In genomic region chr20:44083220-44083933, GRCh38 we compare ENCODE assay signal across 14 cellular contexts.
A peak's percentile ranks its signal among the peaks of the same experiment; 100 is the strongest.
DNase-seq lines count a peak whose midpoint lies in the region; ATAC-seq, FAIRE-seq and TF ChIP-seq lines count a peak whose summit lies in the region.
"Had no signal": no experiment of that assay in that cellular context is flagged by ENCODE, and none has a peak within 500 bp of the region (broad histone marks: within the 10 kb centered on the region; RNA-seq: fewer than 3 reads in every experiment).

No MANE protein-coding gene starts in this region.

- H3K9me3 ChIP-seq in astrocyte (ENCODE audit: insufficient read depth, low read depth, low read length) (no peaks in the 10 kb centered on the region), hepatocyte (ENCODE audit: low read depth) (no peaks in the 10 kb centered on the region)
- H3K9me3 ChIP-seq: uterus had no signal

- TF ChIP-seq CTCF in astrocyte (IDR thresholded peaks at IDR 0.05; ENCODE audit: insufficient read depth, low read depth, low read length): no peak
- TF ChIP-seq CTCF in hepatocyte (IDR thresholded peaks at IDR 0.05; ENCODE audit: poor library complexity): no peak

- H3K9me2 ChIP-seq in hepatocyte (replicated peaks; ENCODE audit: insufficient read depth): no peaks in the 10 kb centered on the region

- peaks cover 8% of the 10 kb centered on the region for H3K4me1 ChIP-seq in astrocyte (ENCODE audit: insufficient read depth, low read length)
- peaks cover 3% of the 10 kb centered on the region for H3K4me1 ChIP-seq in hepatocyte (ENCODE audit: insufficient read depth)
- H3K4me1 ChIP-seq: uterus had no signal

- FAIRE-seq in astrocyte (lab: Jason Lieb, UNC): no peak
- FAIRE-seq: GM12892, islet of Langerhans had no signal

- H3K4me2 ChIP-seq in astrocyte (ENCODE audit: low read length): peak overlapping the region; percentile 20
- H3K4me2 ChIP-seq in hepatocyte: no peak overlapping the region

- TF ChIP-seq RAD21 in Ishikawa (IDR thresholded peaks at IDR 0.05; ENCODE audit: low read depth): no peak

- no peak overlapping the region for H3K9ac ChIP-seq in astrocyte (ENCODE audit: low read length)

- no peaks in the 10 kb centered on the region for H3K36me3 Mint-ChIP-seq in astrocyte (ENCODE audit: low read depth, unreplicated experiment)
- H3K36me3 Mint-ChIP-seq in activated T-cell treated with anti-CD3 and anti-CD28 coated beads, Interleukin-2, amount 50 U/mL, for 24 hours (ENCODE audit: low read depth): no peaks in the 10 kb centered on the region
- H3K36me3 Mint-ChIP-seq: WTC11 had no signal

- TF ChIP-seq EP300 in Ishikawa (IDR thresholded peaks at IDR 0.05; ENCODE audit: borderline replicate concordance): no peak; the same call in 1 of the 2 replicates

- H3K27me3 ChIP-seq in astrocyte (ENCODE audit: insufficient read depth, low read length) (no peaks in the 10 kb centered on the region), hepatocyte (no peaks in the 10 kb centered on the region)
- H3K27me3 ChIP-seq: uterus had no signal

- ATAC-seq in HG03442 (IDR thresholded peaks at IDR 0.05; ENCODE audit: unreplicated experiment): no peak
- ATAC-seq: WTC11 had no signal

- H3K36me3 ChIP-seq in astrocyte (ENCODE audit: insufficient read depth, low read length) (no peaks in the 10 kb centered on the region), hepatocyte (replicated peaks; ENCODE audit: insufficient read depth, low read depth) (no peaks in the 10 kb centered on the region)
- H3K36me3 ChIP-seq: uterus had no signal

- peaks cover 10% of the 10 kb centered on the region for H3K27me3 Mint-ChIP-seq in astrocyte (ENCODE audit: low read depth, unreplicated experiment)
- no peaks in the 10 kb centered on the region for H3K27me3 Mint-ChIP-seq in activated T-cell treated with anti-CD3 and anti-CD28 coated beads, Interleukin-2, amount 50 U/mL, for 24 hours

- no peak overlapping the region for H3K4me3 Mint-ChIP-seq in astrocyte (ENCODE audit: unreplicated experiment)
- H3K4me3 Mint-ChIP-seq in activated T-cell treated with anti-CD3 and anti-CD28 coated beads, Interleukin-2, amount 50 U/mL, for 24 hours: no peak overlapping the region
- H3K4me3 Mint-ChIP-seq: WTC11 had no signal

- H3K4me3 ChIP-seq in astrocyte (ENCODE audit: insufficient read depth, low read depth, low read length): no peak overlapping the region
- H3K4me3 ChIP-seq in hepatocyte: no peak overlapping the region
- H3K4me3 ChIP-seq: uterus had no signal

- 73% methylated on average over 10 of the region's 10 CpGs for WGBS in hepatocyte (ENCODE audit: low lambda C conversion rate, missing lambda C conversion rate)

- H3K27ac ChIP-seq in astrocyte (ENCODE audit: low read depth, low read length) (no peak overlapping the region), hepatocyte (peak overlapping the region; percentile 47)
- H3K27ac ChIP-seq: uterus had no signal

- no peaks in the 10 kb centered on the region for H3K9me3 Mint-ChIP-seq in astrocyte (ENCODE audit: unreplicated experiment)
- no peaks in the 10 kb centered on the region for H3K9me3 Mint-ChIP-seq in activated T-cell treated with anti-CD3 and anti-CD28 coated beads, Interleukin-2, amount 50 U/mL, for 24 hours
- H3K9me3 Mint-ChIP-seq: WTC11 had no signal

- no peak overlapping the region for H3K27ac Mint-ChIP-seq in astrocyte (ENCODE audit: unreplicated experiment)
- no peak overlapping the region for H3K27ac Mint-ChIP-seq in activated T-cell treated with anti-CD3 and anti-CD28 coated beads, Interleukin-2, amount 50 U/mL, for 24 hours
- H3K27ac Mint-ChIP-seq: WTC11 had no signal

- DNase-seq in AG20443 (ENCODE audit: low spot score) (peak; percentile 53), astrocyte (ENCODE audit: low read depth) (peak; percentile 72), hepatocyte (ENCODE audit: low spot score) (peak; percentile 36), HT-29 (ENCODE audit: low spot score) (no peak), NCI-H187 treated with DMSO at 0.1 percent for 48 hours (lab: John Stamatoyannopoulos, UW) (no peak)
- DNase-seq in activated T-cell treated with anti-CD3 and anti-CD28 coated beads, Interleukin-2, amount 50 U/mL, for 24 hours: no peak
- DNase-seq: activated gamma-delta T cell, OCI-M1, uterus had no signal

- H4K20me1 ChIP-seq in astrocyte (ENCODE audit: insufficient read depth, low read length): no peaks in the 10 kb centered on the region
- no peaks in the 10 kb centered on the region for H4K20me1 ChIP-seq in hepatocyte (ENCODE audit: insufficient read depth, poor library complexity, severe bottlenecking)

- H3K79me2 ChIP-seq in astrocyte (ENCODE audit: insufficient read depth, low read length) (no peaks in the 10 kb centered on the region), hepatocyte (no peaks in the 10 kb centered on the region)

- peaks cover 4% of the 10 kb centered on the region for H3K4me1 Mint-ChIP-seq in astrocyte (ENCODE audit: low read depth, unreplicated experiment)
- peaks cover 9% of the 10 kb centered on the region for H3K4me1 Mint-ChIP-seq in activated T-cell treated with anti-CD3 and anti-CD28 coated beads, Interleukin-2, amount 50 U/mL, for 24 hours (ENCODE audit: low read depth)
- H3K4me1 Mint-ChIP-seq: WTC11 had no signal

- H2AFZ ChIP-seq in astrocyte (ENCODE audit: low read depth, low read length): no peak overlapping the region
- H2AFZ ChIP-seq in hepatocyte: no peak overlapping the region

TF ChIP-seq in Ishikawa, 13 proteins besides CTCF, POLR2A, EP300 and RAD21:
- peak; percentile 72 for TF ChIP-seq USF1 (IDR thresholded peaks at IDR 0.05)
- TF ChIP-seq NFIC (IDR thresholded peaks at IDR 0.05): peak; percentile 84
- no peak; the same call in 1 of the 2 replicates for TF ChIP-seq FOXM1 (IDR thresholded peaks at IDR 0.05; ENCODE audit: borderline replicate concordance, low read depth)
- no peak for TF ChIP-seq YY1 (IDR thresholded peaks at IDR 0.05; ENCODE audit: low read depth)
- TF ChIP-seq TCF12 (IDR thresholded peaks at IDR 0.05; ENCODE audit: low read depth): peak; percentile 79
- no peak for TF ChIP-seq TAF1 (IDR thresholded peaks at IDR 0.05; ENCODE audit: low read depth)
- peak; percentile 59; the same call in 1 of the 2 replicates for TF ChIP-seq TEAD4 (IDR thresholded peaks at IDR 0.05)
- TF ChIP-seq CEBPB (IDR thresholded peaks at IDR 0.05): no peak
TF ChIP-seq in Ishikawa: peak in this region for 4.

Comparison
In these comparisons a context has a peak if more than half of its experiments do, and no peak if none do; other contexts are left out.
1. DNase-seq: peak in AG20443 (single experiment), astrocyte (single experiment) and hepatocyte (single experiment); none in activated T-cell treated with anti-CD3 and anti-CD28 coated beads, Interleukin-2, amount 50 U/mL, for 24 hours (single experiment), HT-29 (single experiment) and NCI-H187 treated with DMSO at 0.1 percent for 48 hours (single experiment).